In genomic region chr7:56063500-56063881, GRCh38 we compare ENCODE assay signal across 8 cellular contexts. TPM values are rescaled to one million over a fixed set of nuclear protein-coding genes. Genes with fewer than 3 reads are reported as not detected.
DNase-seq lines count a peak whose midpoint lies in the region; ATAC-seq, FAIRE-seq and TF ChIP-seq lines count a peak whose summit lies in the region.

No MANE protein-coding gene starts in this region.

- H3K4me1 Mint-ChIP-seq in CD14-positive monocyte = peaks cover 19% of the 10 kb centered on the region

- H3K4me3 ChIP-seq in LNCaP clone FGC (ENCODE audit: low read depth, low read length) (peak overlapping the region; percentile 62; the same call in 1 of the 2 replicates), colonic mucosa (peak overlapping the region; percentile 57), neuron (ENCODE audit: low read length) (peak overlapping the region; percentile 9)

- peaks cover 0 to 1% (median 0%) of the 10 kb centered on the region in 3 donors for H3K27me3 Mint-ChIP-seq in CD14-positive monocyte (ENCODE audit: low read depth in 3 of 3)

- peak overlapping the region; percentile 96 to 98 (median 97) for H3K27ac Mint-ChIP-seq in CD14-positive monocyte

- H3K9me3 Mint-ChIP-seq in CD14-positive monocyte = no peaks in the 10 kb centered on the region

- peak overlapping the region; percentile 86 to 90 for H3K9ac ChIP-seq in colonic mucosa (ENCODE audit: low read depth in 2 of 2, low read length in 2 of 2)

- H3K27ac ChIP-seq in colonic mucosa = peak overlapping the region; percentile 89

- peak overlapping the region in 1 of 2 donors; percentile 94 for H3K4me3 Mint-ChIP-seq in CD14-positive monocyte

- TF ChIP-seq CTCF in CD14-positive monocyte (IDR thresholded peaks at IDR 0.05) (no peak), LNCaP clone FGC (IDR thresholded peaks at IDR 0.05; ENCODE audit: control insufficient read depth, extremely low read depth, insufficient read depth) (no peak), colonic mucosa (IDR thresholded peaks at IDR 0.05) (no peak)

- no peak for FAIRE-seq in frontal cortex (lab: Jason Lieb, UNC)

- H3K27me3 ChIP-seq in colonic mucosa (no peaks in the 10 kb centered on the region), neuron (ENCODE audit: insufficient read depth, low read length) (no peaks in the 10 kb centered on the region)

- DNase-seq in CD14-positive monocyte (ENCODE audit: low spot score) (no peak), LNCaP clone FGC (ENCODE audit: low read depth) (no peak), colonic mucosa (no peak), frontal cortex (ENCODE audit: low spot score in 2 of 2) (no peak), NCI-H1930 (lab: John Stamatoyannopoulos, UW) (no peak)

- peaks cover 7% of the 10 kb centered on the region for H3K36me3 ChIP-seq in colonic mucosa
- H3K36me3 ChIP-seq in neuron (ENCODE audit: insufficient read depth, low read length) = peaks cover 43% of the 10 kb centered on the region

- H3K9me3 ChIP-seq in colonic mucosa (no peaks in the 10 kb centered on the region), neuron (ENCODE audit: low read length) (no peaks in the 10 kb centered on the region)

- H3K4me1 ChIP-seq in colonic mucosa (no peaks in the 10 kb centered on the region), neuron (ENCODE audit: insufficient read depth, low read length) (peaks cover 8% of the 10 kb centered on the region)

- intact Hi-C loops in CD14-positive monocyte (cut with micrococcal nuclease) (loop anchor here in 1 of 2 donors (5.0 kb wide), 1 partner anchor 44 kb away; the partner anchor contains the start of gene CHCHD2), colonic mucosa (cut with DNase I) (no loop called here)

- ATAC-seq in GM18511 (IDR thresholded peaks at IDR 0.05; ENCODE audit: unreplicated experiment) = no peak
- ATAC-seq in GM21619 (IDR thresholded peaks at IDR 0.05; ENCODE audit: unreplicated experiment) = no peak

- peaks cover 46 to 47% of the 10 kb centered on the region in 2 donors for H3K36me3 Mint-ChIP-seq in CD14-positive monocyte

- no peak overlapping the region for H2AFZ ChIP-seq in neuron (ENCODE audit: low read depth, low read length)

RNA-seq across cellular contexts. Expression of gene SUMF2, which starts 0.6 kb away (rescaled TPM):
- polyA plus RNA-seq in CD14-positive monocyte = 10 to 100 TPM; 75.0 to 88.2 TPM
- total RNA-seq in colonic mucosa (100 to 1,000 TPM in 1 of 2 donors, 10 to 100 TPM in 1; 90.7 to 103 TPM), frontal cortex (91.3 TPM)

RNA-seq across cellular contexts. Expression of gene CCT6A, which starts 11.9 kb away (rescaled TPM):
- polyA plus RNA-seq in CD14-positive monocyte = 10 to 100 TPM; 63.3 to 81.4 TPM
- 100 to 1,000 TPM in 1 of 2 donors, 10 to 100 TPM in 1; 77.8 to 146 TPM for total RNA-seq in colonic mucosa
- 238 TPM for total RNA-seq in frontal cortex

RNA-seq across cellular contexts. Expression of gene PSPH, which starts 12.2 kb away (rescaled TPM):
- 1 to 10 TPM; 5.3 to 6.7 TPM for polyA plus RNA-seq in CD14-positive monocyte
- 10 to 100 TPM in 1 of 2 donors, 1 to 10 TPM in 1; 7.5 to 23.4 TPM for total RNA-seq in colonic mucosa
- 28.9 TPM for total RNA-seq in frontal cortex

RNA-seq across cellular contexts. Expression of gene PHKG1, which starts 29.3 kb away (rescaled TPM):
- polyA plus RNA-seq in CD14-positive monocyte = not detected
- total RNA-seq in colonic mucosa = 1 to 10 TPM; 1.1 to 1.7 TPM
- total RNA-seq in frontal cortex = 3.7 TPM

RNA-seq across cellular contexts. Expression of gene CHCHD2, which starts 42.8 kb away (rescaled TPM):
- 100 to 1,000 TPM; 412 to 500 TPM for polyA plus RNA-seq in CD14-positive monocyte
- total RNA-seq in colonic mucosa (100 to 1,000 TPM; 338 to 580 TPM), frontal cortex (196 TPM)

Comparison
In these comparisons a context has a peak if more than half of its experiments do, and no peak if none do; other contexts are left out.
1. H3K4me3 ChIP-seq: peak in every context shown above with its lines; median percentile 62 in LNCaP clone FGC; 57 in colonic mucosa; 9 in neuron.